8 cellular contexts compared by ENCODE assay signal in genomic region chr4:153249199-153250154, GRCh38. TPM values are rescaled to one million over a fixed set of nuclear protein-coding genes. Genes with fewer than 3 reads are reported as not detected.
DNase-seq lines count a peak whose midpoint lies in the region; ATAC-seq and TF ChIP-seq lines count a peak whose summit lies in the region.

No MANE protein-coding gene starts in this region.

- TF ChIP-seq CTCF in choroid plexus epithelial cell (conservative IDR thresholded peaks at IDR 0.05; ENCODE audit: low read depth, low read length), result no peak

- H3K27me3 Mint-ChIP-seq in activated CD4-positive, alpha-beta T cell treated with anti-CD3 and anti-CD28 coated beads for 36 hours, result no peaks in the 10 kb centered on the region

- DNase-seq in ACHN (peak; percentile 86), NCI-H226 (peak; percentile 69), choroid plexus epithelial cell (ENCODE audit: low read depth) (peak; percentile 72), kidney glomerular epithelial cell (lab: John Stamatoyannopoulos, UW) (peak; percentile 74)
- peak; percentile 91 for DNase-seq in activated CD4-positive, alpha-beta T cell treated with anti-CD3 and anti-CD28 coated beads for 36 hours
- DNase-seq in stimulated activated CD4-positive, alpha-beta T cell treated with anti-CD3 and anti-CD28 coated beads, Interleukin-1b, Interleukin-23, amount 100 ng/mL, for 4 hours (ENCODE audit: low read depth in 2 of 2), result peak; percentile 78 to 85

- H3K36me3 Mint-ChIP-seq in activated CD4-positive, alpha-beta T cell treated with anti-CD3 and anti-CD28 coated beads for 36 hours (ENCODE audit: low read depth), result no peaks in the 10 kb centered on the region

- intact Hi-C loops in activated CD4-positive, alpha-beta T cell treated with anti-CD3 and anti-CD28 coated beads for 36 hours (cut with DNase I, micrococcal nuclease), result loop anchor here (1.0 to 2.0 kb wide), 5 partner anchors 27 to 713 kb away; partner anchors contain the start of genes ARFIP1 (in 1 of the 2), FBXW7 (in 1 of the 2) and TIGD4 (in 1 of the 2)

- H3K4me1 Mint-ChIP-seq in activated CD4-positive, alpha-beta T cell treated with anti-CD3 and anti-CD28 coated beads for 36 hours, result peaks cover 11% of the 10 kb centered on the region

- peak overlapping the region; percentile 71 for H3K4me3 Mint-ChIP-seq in activated CD4-positive, alpha-beta T cell treated with anti-CD3 and anti-CD28 coated beads for 36 hours

- CTCF ChIA-PET in activated CD4-positive, alpha-beta T cell treated with anti-CD3 and anti-CD28 coated beads for 36 hours (lab: Charles Lee), result interaction anchor here (0.7 to 1.6 kb wide), 10 partner anchors 12 to 415 kb away, joined by 3 to 6 read pairs (median 4); no protein-coding TSS in a partner anchor

- POLR2A ChIA-PET in activated CD4-positive, alpha-beta T cell treated with anti-CD3 and anti-CD28 coated beads for 36 hours (lab: Charles Lee), result interaction anchor here (0.6 kb wide), 1 partner anchor 9 kb away, joined by 9 read pairs; no protein-coding TSS in a partner anchor

- peak overlapping the region; percentile 59 for H3K4me3 ChIP-seq in choroid plexus epithelial cell (ENCODE audit: low read depth, low read length)

- H3K9me3 Mint-ChIP-seq in activated CD4-positive, alpha-beta T cell treated with anti-CD3 and anti-CD28 coated beads for 36 hours (ENCODE audit: low read depth), result no peaks in the 10 kb centered on the region

- peak overlapping the region; percentile 63 for H3K27ac Mint-ChIP-seq in activated CD4-positive, alpha-beta T cell treated with anti-CD3 and anti-CD28 coated beads for 36 hours

- in situ Hi-C loops in ACHN (cut with HindIII; ENCODE audit: low pct_ligation_motif_present, low pct_unique_long_range_greater_than_20kb, low sequenced_read_pairs), result no loop called here

- peak; percentile 88 for ATAC-seq in GM18873 (IDR thresholded peaks at IDR 0.05; ENCODE audit: low FRiP score, unreplicated experiment)
- ATAC-seq in HG03103 (IDR thresholded peaks at IDR 0.05; ENCODE audit: low read depth, unreplicated experiment), result peak; percentile 99
- ATAC-seq in activated CD4-positive, alpha-beta T cell treated with anti-CD3 and anti-CD28 coated beads for 36 hours, result peak; percentile 98

RNA-seq across cellular contexts. Expression of gene TRIM2, which starts 45.2 kb away (rescaled TPM):
- total RNA-seq in activated CD4-positive, alpha-beta T cell treated with anti-CD3 and anti-CD28 coated beads for 36 hours, result 1 to 10 TPM; 1.0 to 1.6 TPM

Comparison
In these comparisons a context has a peak if more than half of its experiments do, and no peak if none do; other contexts are left out.
1. Peak in every context shown above with its lines: DNase-seq, ATAC-seq and H3K4me3 ChIP-seq.